Comparison of ENCODE assay signal across 17 cellular contexts in the genomic region with DNA sequence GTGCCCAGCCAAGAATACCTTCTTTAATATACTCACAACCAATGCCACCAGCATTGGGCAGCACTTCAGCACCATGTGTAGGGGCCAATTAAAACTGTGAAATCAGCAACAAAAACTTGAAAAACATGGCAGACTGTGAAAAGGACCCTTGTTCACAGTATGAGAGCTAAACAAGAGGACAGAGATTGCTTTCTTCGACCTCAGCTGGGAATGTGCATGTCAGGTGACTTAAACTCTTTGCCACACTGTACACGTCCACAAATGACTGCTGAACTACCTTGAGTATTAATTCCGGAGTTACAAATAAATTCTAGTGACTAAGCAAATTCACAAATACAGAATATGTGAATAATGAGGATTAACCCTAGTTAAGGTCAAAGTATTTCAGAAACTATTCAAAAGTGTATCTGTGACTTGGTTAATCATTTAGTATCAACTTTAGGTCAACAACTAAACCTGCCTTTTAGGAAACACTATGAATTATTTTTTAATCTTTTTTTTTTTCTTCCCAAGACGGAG. TPM values are rescaled to one million over a fixed set of nuclear protein-coding genes. Genes with fewer than 3 reads are reported as not detected.
DNase-seq lines count a peak whose midpoint lies in the region; ATAC-seq and TF ChIP-seq lines count a peak whose summit lies in the region.
"Had no signal": no experiment of that assay in that cellular context is flagged by ENCODE, and none has a peak within 500 bp of the region (broad histone marks: within the 10 kb centered on the region; RNA-seq: fewer than 3 reads in every experiment).

No MANE protein-coding gene starts in this region.

- H3K27me3 Mint-ChIP-seq in GM23338 (ENCODE audit: insufficient read depth, low read depth, poor library complexity), result peaks cover 6% of the 10 kb centered on the region
- no peaks in the 10 kb centered on the region for H3K27me3 Mint-ChIP-seq in T-cell
- H3K27me3 Mint-ChIP-seq: stimulated activated memory B cell treated with anti-CD40 and anti-IgM and Interleukin-4, amounts not matched to agents 10 μg/mL and 1 μg/mL and 100 μg/mL, for 72 hours had no signal

- POLR2A ChIA-PET in T-cell (lab: Charles Lee), result interaction anchor here in 1 of 2 donors (0.6 to 0.7 kb wide), 2 partner anchors 264 to 287 kb away, joined by 3 to 4 read pairs; no protein-coding TSS in a partner anchor

- no peaks in the 10 kb centered on the region for H3K9me2 ChIP-seq in GM23338 (ENCODE audit: insufficient read depth)

- H3K4me2 ChIP-seq in GM23338, result no peak overlapping the region

- H3K4me1 ChIP-seq in GM23338 (ENCODE audit: insufficient read depth), result no peaks in the 10 kb centered on the region
- H3K4me1 ChIP-seq: gastrocnemius medialis had no signal

- H3F3A ChIP-seq in GM23338 (replicated peaks; ENCODE audit: low read depth), result peaks cover 38% of the 10 kb centered on the region

- H3K27me3 ChIP-seq in GM23338 (ENCODE audit: insufficient read depth), result no peaks in the 10 kb centered on the region
- H3K27me3 ChIP-seq: gastrocnemius medialis had no signal

- DNase-seq in GM23338 (ENCODE audit: low spot score) (no peak), T-cell (no peak), inferior parietal cortex (ENCODE audit: extremely low spot score) (peak; percentile 58), retinal pigment epithelial cell (ENCODE audit: low read depth) (peak; percentile 72), KG1 (lab: John Stamatoyannopoulos, UW) (no peak), NCI-H2171 (lab: John Stamatoyannopoulos, UW) (no peak)
- DNase-seq in activated effector memory CD4-positive, alpha-beta T cell treated with Interleukin-2 at 50 U/mL for 16 hours, result no peak
- DNase-seq: activated T-cell treated with anti-CD3 and anti-CD28 coated beads, Interleukin-2, amount 50 U/mL, for 4 hours; DMS 273 treated with DMSO at 0.1 percent for 48 hours; erythroblast; gastrocnemius medialis; left ventricle myocardium inferior; NCI-H1417 treated with DMSO at 0.1 percent for 48 hours; NCI-H69; SHP77 had no signal

- CTCF ChIA-PET in T-cell (lab: Charles Lee), result no interaction called here

- peak overlapping the region; percentile 40; the same call in 1 of the 2 replicates for H3K27ac ChIP-seq in GM23338 (ENCODE audit: low read depth)
- H3K27ac ChIP-seq: gastrocnemius medialis, left ventricle myocardium inferior had no signal

- H3K4me3 Mint-ChIP-seq in GM23338, result no peak overlapping the region
- no peak overlapping the region for H3K4me3 Mint-ChIP-seq in T-cell
- H3K4me3 Mint-ChIP-seq: activated T-cell treated with anti-CD3 and anti-CD28 coated beads, Interleukin-2, amount 50 U/mL, for 4 hours; stimulated activated memory B cell treated with anti-CD40 and anti-IgM and Interleukin-4, amounts not matched to agents 10 μg/mL and 1 μg/mL and 100 μg/mL, for 72 hours had no signal

- H3K79me2 ChIP-seq in GM23338 (replicated peaks; ENCODE audit: insufficient read depth), result peaks cover under 1% of the 10 kb centered on the region

- H3K9me3 Mint-ChIP-seq in GM23338 (no peaks in the 10 kb centered on the region), T-cell (no peaks in the 10 kb centered on the region)
- H3K9me3 Mint-ChIP-seq: activated T-cell treated with anti-CD3 and anti-CD28 coated beads, Interleukin-2, amount 50 U/mL, for 4 hours; stimulated activated memory B cell treated with anti-CD40 and anti-IgM and Interleukin-4, amounts not matched to agents 10 μg/mL and 1 μg/mL and 100 μg/mL, for 72 hours had no signal

- no peak for ATAC-seq in GM23338
- ATAC-seq in T-cell (replicated peaks in 1 of 4), result no peak
- ATAC-seq in HG02798 (IDR thresholded peaks at IDR 0.05; ENCODE audit: poor library complexity, unreplicated experiment), result no peak
- ATAC-seq: activated T-cell treated with anti-CD3 and anti-CD28 coated beads, Interleukin-2, amount 50 U/mL, for 4 hours; gastrocnemius medialis; stimulated activated memory B cell treated with anti-CD40 and anti-IgM and Interleukin-4, amounts not matched to agents 10 μg/mL and 1 μg/mL and 100 μg/mL, for 72 hours had no signal

- peaks cover 91% of the 10 kb centered on the region for H3K36me3 ChIP-seq in GM23338 (ENCODE audit: insufficient read depth)

- H2AFZ ChIP-seq in GM23338, result no peak overlapping the region

- H3K36me3 Mint-ChIP-seq in GM23338 (ENCODE audit: low read depth) (peaks cover 97% of the 10 kb centered on the region), T-cell (peaks cover 49% of the 10 kb centered on the region)

- H4K20me1 ChIP-seq in GM23338 (replicated peaks; ENCODE audit: insufficient read depth), result peaks cover 16% of the 10 kb centered on the region

- H3K4me3 ChIP-seq in GM23338 (no peak overlapping the region), retinal pigment epithelial cell (ENCODE audit: low read length) (no peak overlapping the region)
- H3K4me3 ChIP-seq: gastrocnemius medialis, left ventricle myocardium inferior had no signal

- TF ChIP-seq CTCF in GM23338 (conservative IDR thresholded peaks at IDR 0.05; ENCODE audit: low read depth in 2 of 2) (no peak), retinal pigment epithelial cell (conservative IDR thresholded peaks at IDR 0.05; ENCODE audit: low read depth, low read length) (no peak)

- H3K4me1 Mint-ChIP-seq in GM23338 (no peaks in the 10 kb centered on the region), T-cell (peaks cover 7 to 8% (median 7%) of the 10 kb centered on the region in 3 donors)
- H3K4me1 Mint-ChIP-seq: stimulated activated memory B cell treated with anti-CD40 and anti-IgM and Interleukin-4, amounts not matched to agents 10 μg/mL and 1 μg/mL and 100 μg/mL, for 72 hours had no signal

- H3K27ac Mint-ChIP-seq in GM23338, result peak overlapping the region; percentile 37; the same call in 1 of the 2 replicates
- H3K27ac Mint-ChIP-seq in T-cell, result peak overlapping the region; percentile 16 to 27
- H3K27ac Mint-ChIP-seq: stimulated activated memory B cell treated with anti-CD40 and anti-IgM and Interleukin-4, amounts not matched to agents 10 μg/mL and 1 μg/mL and 100 μg/mL, for 72 hours had no signal

TF ChIP-seq in GM23338, 12 proteins besides CTCF, POLR2A, EP300 and RAD21:
- no peak for TF ChIP-seq NANOG (IDR thresholded peaks at IDR 0.05; ENCODE audit: borderline replicate concordance)
- TF ChIP-seq POLR2AphosphoS5 (IDR thresholded peaks at IDR 0.05; ENCODE audit: low read depth), result no peak
- TF ChIP-seq ZNF331 (CRISPR knock-in tag; IDR thresholded peaks at IDR 0.05; ENCODE audit: low read depth), result no peak
- no peak for TF ChIP-seq EZH2phosphoT487 (IDR thresholded peaks at IDR 0.05; ENCODE audit: unreplicated experiment)

RNA-seq across cellular contexts. Expression of a gene that starts 33.0 kb away (rescaled TPM):
- total RNA-seq in GM23338 (2014; rRNA removed; shearing (Covaris generic)), result 205 and 253 TPM in 2 replicates
- 59.1 and 68.3 TPM in 2 replicates for polyA plus RNA-seq in GM23338 (2016; fragmentation: Nextera tagmentation; extraction: Ambion mirVana)
- total RNA-seq in T-cell, result 100 to 1,000 TPM; 220 to 312 (median 244) TPM

Comparison
In these comparisons a context has a peak if more than half of its experiments do, and no peak if none do; other contexts are left out.
1. DNase-seq: peak in inferior parietal cortex (single experiment) and retinal pigment epithelial cell (single experiment); none in GM23338 (single experiment), T-cell (0 of 34), KG1 (single experiment), NCI-H2171 (single experiment) and activated effector memory CD4-positive, alpha-beta T cell treated with Interleukin-2 at 50 U/mL for 16 hours (single experiment).